ENCODE assay signal across 13 cellular contexts in the genomic region with DNA sequence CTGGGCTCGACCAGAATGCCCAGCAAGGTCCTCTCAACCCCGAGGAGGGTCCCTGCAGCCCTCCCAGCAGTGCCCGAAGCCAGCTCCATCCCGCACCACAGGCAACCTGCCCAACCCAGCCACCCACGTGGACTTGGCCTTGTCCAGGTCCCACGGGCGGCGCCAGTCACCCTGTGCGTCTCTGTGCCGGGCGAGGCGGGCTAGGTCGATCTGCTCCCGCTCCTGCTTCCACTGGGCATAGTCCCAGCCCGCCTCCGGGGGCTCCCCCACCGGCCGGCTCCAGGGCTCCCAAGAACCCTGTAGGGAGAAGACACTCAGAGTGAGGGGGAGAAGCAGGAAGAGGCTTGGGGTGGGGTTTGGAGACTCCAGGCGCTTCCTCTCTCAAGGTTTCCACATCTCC. TPM values are rescaled to one million over a fixed set of nuclear protein-coding genes. Genes with fewer than 3 reads are reported as not detected.
DNase-seq lines count a peak whose midpoint lies in the region; ATAC-seq and TF ChIP-seq lines count a peak whose summit lies in the region.
"Had no signal": no experiment of that assay in that cellular context is flagged by ENCODE, and none has a peak within 500 bp of the region (broad histone marks: within the 10 kb centered on the region; RNA-seq: fewer than 3 reads in every experiment).

No MANE protein-coding gene starts in this region.

- H3K36me3 Mint-ChIP-seq in CD8-positive, alpha-beta memory T cell = no peaks in the 10 kb centered on the region
- H3K36me3 Mint-ChIP-seq: T-cell had no signal

- H3K27me3 Mint-ChIP-seq in CD8-positive, alpha-beta memory T cell = peaks cover 2 to 4% of the 10 kb centered on the region in 2 donors
- H3K27me3 Mint-ChIP-seq: activated CD4-positive, alpha-beta memory T cell treated with anti-CD3 and anti-CD28 coated beads, Interleukin-2, amount 10 ng/mL, durations not matched to agents 7 days and 5 days; T-cell had no signal

- TF ChIP-seq POLR2A in esophagus muscularis mucosa (IDR thresholded peaks at IDR 0.05; ENCODE audit: low read depth) = no peak
- TF ChIP-seq POLR2A in gastrocnemius medialis (IDR thresholded peaks at IDR 0.05) = no peak

- ATAC-seq in gastrocnemius medialis = no peak
- no peak for ATAC-seq in GM21390 (IDR thresholded peaks at IDR 0.05; ENCODE audit: unreplicated experiment)
- ATAC-seq in HG02678 (IDR thresholded peaks at IDR 0.05; ENCODE audit: unreplicated experiment) = no peak

- H3K4me3 ChIP-seq in BLaER1 = no peak overlapping the region
- no peak overlapping the region for H3K4me3 ChIP-seq in OCI-LY7 (ENCODE audit: low read depth, low read length, poor library complexity, severe bottlenecking)
- H3K4me3 ChIP-seq in esophagus muscularis mucosa = peak overlapping the region; percentile 56 to 65 (median 64)
- no peak overlapping the region for H3K4me3 ChIP-seq in gastrocnemius medialis
- no peak overlapping the region for H3K4me3 ChIP-seq in CD8-positive, alpha-beta memory T cell (ENCODE audit: low read length)
- H3K4me3 ChIP-seq: left lung had no signal

- H3K27ac Mint-ChIP-seq in CD8-positive, alpha-beta memory T cell = no peak overlapping the region
- H3K27ac Mint-ChIP-seq: activated CD4-positive, alpha-beta memory T cell treated with anti-CD3 and anti-CD28 coated beads, Interleukin-2, amount 10 ng/mL, durations not matched to agents 7 days and 5 days; T-cell had no signal

- DNase-seq in OCI-LY7 (ENCODE audit: low spot score) (no peak), esophagus muscularis mucosa (ENCODE audit: extremely low spot score) (no peak), gastrocnemius medialis (no peak)
- no peak for DNase-seq in stimulated activated naive CD4-positive, alpha-beta T cell treated with Interleukin-2 at 50 U/mL for 16 hours (lab: John Stamatoyannopoulos, UW)
- DNase-seq in CD8-positive, alpha-beta memory T cell = no peak

- H3K36me3 ChIP-seq in BLaER1 (no peaks in the 10 kb centered on the region), OCI-LY7 (ENCODE audit: insufficient read depth, low read length) (no peaks in the 10 kb centered on the region), esophagus muscularis mucosa (peaks cover 8 to 36% (median 26%) of the 10 kb centered on the region in 4 donors), gastrocnemius medialis (peaks cover 0 to 18% of the 10 kb centered on the region in 2 donors)
- no peaks in the 10 kb centered on the region for H3K36me3 ChIP-seq in CD8-positive, alpha-beta memory T cell (ENCODE audit: insufficient read depth, low read length)

- peaks cover 4 to 12% (median 7%) of the 10 kb centered on the region in 3 donors for H3K4me1 Mint-ChIP-seq in CD8-positive, alpha-beta memory T cell

- H3K9me2 ChIP-seq in OCI-LY7 (ENCODE audit: insufficient read depth, low read length) = no peaks in the 10 kb centered on the region

- intact Hi-C loops in OCI-LY7 (cut with micrococcal nuclease; ENCODE audit: unreplicated experiment) = no loop called here
- intact Hi-C loops in esophagus muscularis mucosa (cut with DNase I) = no loop called here
- intact Hi-C loops in gastrocnemius medialis (cut with DNase I; ENCODE audit: low total_unique reads) = no loop called here

- H3K27ac ChIP-seq in BLaER1 = peak overlapping the region; percentile 39
- H3K27ac ChIP-seq in OCI-LY7 (ENCODE audit: low read depth, low read length, poor library complexity, severe bottlenecking) = no peak overlapping the region
- peak overlapping the region; percentile 96 to 98 (median 98) for H3K27ac ChIP-seq in esophagus muscularis mucosa (replicated peaks in 1 of 4)
- H3K27ac ChIP-seq in gastrocnemius medialis = peak overlapping the region; percentile 98 to 100 (median 99)
- no peak overlapping the region for H3K27ac ChIP-seq in CD8-positive, alpha-beta memory T cell (ENCODE audit: low read depth, low read length)
- H3K27ac ChIP-seq: C4-2B had no signal

- peaks cover 87% of the 10 kb centered on the region for H3K4me1 ChIP-seq in BLaER1
- H3K4me1 ChIP-seq in OCI-LY7 (ENCODE audit: insufficient read depth, low read length, poor library complexity, severe bottlenecking) = peaks cover 13% of the 10 kb centered on the region
- H3K4me1 ChIP-seq in esophagus muscularis mucosa = peaks cover 90 to 100% (median 98%) of the 10 kb centered on the region in 4 donors
- peaks cover 68 to 85% of the 10 kb centered on the region in 2 donors for H3K4me1 ChIP-seq in gastrocnemius medialis
- peaks cover 23% of the 10 kb centered on the region for H3K4me1 ChIP-seq in CD8-positive, alpha-beta memory T cell (ENCODE audit: insufficient read depth, low read length)

- peak overlapping the region; percentile 46 for H3K9ac ChIP-seq in BLaER1

- BruUV-seq in OCI-LY7 (replicated peaks; lab: Mats Ljungman, UMichigan) = no TSS peak

- H3K4me3 Mint-ChIP-seq in CD8-positive, alpha-beta memory T cell = no peak overlapping the region
- H3K4me3 Mint-ChIP-seq: activated CD4-positive, alpha-beta memory T cell treated with anti-CD3 and anti-CD28 coated beads, Interleukin-2, amount 10 ng/mL, durations not matched to agents 7 days and 5 days had no signal

- H3K9me3 Mint-ChIP-seq in CD8-positive, alpha-beta memory T cell = peaks cover 0 to 1% (median 0%) of the 10 kb centered on the region in 5 donors
- H3K9me3 Mint-ChIP-seq: activated CD4-positive, alpha-beta memory T cell treated with anti-CD3 and anti-CD28 coated beads, Interleukin-2, amount 10 ng/mL, durations not matched to agents 7 days and 5 days; T-cell had no signal

- CTCF ChIA-PET in OCI-LY7 (lab: Charles Lee; ENCODE audit: unreplicated experiment) = interaction anchor here (0.7 to 1.6 kb wide), 7 partner anchors 9 to 58 kb away, joined by 3 to 5 read pairs (median 4); a partner anchor contains a TSS
- CTCF ChIA-PET in CD8-positive, alpha-beta memory T cell (lab: Charles Lee) = interaction anchor here (0.7 to 12.4 kb wide), 29 partner anchors 9 to 241 kb away, joined by 3 to 268 read pairs (median 6); a partner anchor contains a TSS

- in situ Hi-C loops in gastrocnemius medialis (cut with MboI; ENCODE audit: low sequenced_read_pairs in 4 of 4) = no loop called here

- WGBS in esophagus muscularis mucosa = 56% methylated on average over 7 of the region's 19 CpGs

- no peaks in the 10 kb centered on the region for H3K79me2 ChIP-seq in OCI-LY7 (ENCODE audit: insufficient read depth, low read depth, low read length)

- POLR2A ChIA-PET in OCI-LY7 (lab: Charles Lee) = interaction anchor here (0.5 to 1.3 kb wide), 3 partner anchors 10 to 149 kb away, joined by 3 to 5 read pairs (median 3); a partner anchor contains a TSS
- POLR2A ChIA-PET in CD8-positive, alpha-beta memory T cell (lab: Charles Lee) = interaction anchor here (1.2 to 1.5 kb wide), 3 partner anchors 15 to 29 kb away, joined by 3 to 8 read pairs (median 5); a partner anchor contains a TSS

- no peaks in the 10 kb centered on the region for H3K9me3 ChIP-seq in BLaER1
- no peaks in the 10 kb centered on the region for H3K9me3 ChIP-seq in OCI-LY7 (ENCODE audit: low read length)
- no peaks in the 10 kb centered on the region for H3K9me3 ChIP-seq in esophagus muscularis mucosa
- no peaks in the 10 kb centered on the region for H3K9me3 ChIP-seq in gastrocnemius medialis
- H3K9me3 ChIP-seq in CD8-positive, alpha-beta memory T cell (ENCODE audit: low read length) = no peaks in the 10 kb centered on the region
- H3K9me3 ChIP-seq: left lung had no signal

- TF ChIP-seq EP300 in esophagus muscularis mucosa (IDR thresholded peaks at IDR 0.05) = no peak

- peak overlapping the region; percentile 72 for H2AFZ ChIP-seq in OCI-LY7 (ENCODE audit: low read length)

- H3K27me3 ChIP-seq in BLaER1 = no peaks in the 10 kb centered on the region
- no peaks in the 10 kb centered on the region for H3K27me3 ChIP-seq in esophagus muscularis mucosa
- no peaks in the 10 kb centered on the region for H3K27me3 ChIP-seq in gastrocnemius medialis
- no peaks in the 10 kb centered on the region for H3K27me3 ChIP-seq in CD8-positive, alpha-beta memory T cell (ENCODE audit: insufficient read depth, low read length, poor library complexity, severe bottlenecking)
- H3K27me3 ChIP-seq: left lung had no signal

- TF ChIP-seq CTCF in OCI-LY7 (conservative IDR thresholded peaks at IDR 0.05; ENCODE audit: low read length) (no peak), esophagus muscularis mucosa (IDR thresholded peaks at IDR 0.05) (no peak), gastrocnemius medialis (IDR thresholded peaks at IDR 0.05 in 4 of 5, conservative IDR thresholded peaks at IDR 0.05 in 1 of 5) (no peak)

- H3K4me2 ChIP-seq in BLaER1 = peak overlapping the region; percentile 97
- peak overlapping the region; percentile 35; the same call in 1 of the 2 replicates for H3K4me2 ChIP-seq in OCI-LY7 (ENCODE audit: low read length)

- H4K20me1 ChIP-seq in BLaER1 (no peaks in the 10 kb centered on the region), OCI-LY7 (ENCODE audit: insufficient read depth, low read length) (no peaks in the 10 kb centered on the region)

RNA-seq across cellular contexts. Expression of a gene that starts 3.1 kb away (rescaled TPM):
- 0.15 TPM in 1 of 2 replicates, not detected in the other for total RNA-seq in OCI-LY7 (2014; rRNA removed; shearing (Covaris generic))
- total RNA-seq in OCI-LY7 (2022) (1.4 TPM in 2 replicates), esophagus muscularis mucosa (10 to 100 TPM; 22.9 to 82.6 (median 56.3) TPM), gastrocnemius medialis (10 to 100 TPM; 14.4 to 55.1 (median 20.5) TPM)
- total RNA-seq in CD8-positive, alpha-beta memory T cell = under 1 TPM; 0.39 to 0.47 TPM
- 0.08 TPM for polyA plus RNA-seq in CD8-positive, alpha-beta memory T cell

RNA-seq across cellular contexts. Expression of a gene that starts 13.2 kb away (rescaled TPM):
- not detected in 2 replicates for total RNA-seq in OCI-LY7 (2014; rRNA removed; shearing (Covaris generic))
- not detected in 2 replicates for total RNA-seq in OCI-LY7 (2022)
- 1 to 10 TPM in 1 of 4 donors, not detected in 3; 1.8 TPM for total RNA-seq in esophagus muscularis mucosa
- 10 to 100 TPM in 1 of 4 donors, not detected in 3; 12.1 TPM for total RNA-seq in gastrocnemius medialis
- total RNA-seq in CD8-positive, alpha-beta memory T cell = not detected
- polyA plus RNA-seq in CD8-positive, alpha-beta memory T cell = not detected
- total RNA-seq: activated CD4-positive, alpha-beta memory T cell treated with anti-CD3 and anti-CD28 coated beads, Interleukin-2, amount 10 ng/mL, durations not matched to agents 7 days and 5 days; left lung; renal cortical epithelial cell had no signal

RNA-seq across cellular contexts. Expression of a gene that starts 14.1 kb away (rescaled TPM):
- total RNA-seq in OCI-LY7 (2014; rRNA removed; shearing (Covaris generic)) = 1.1 and 3.3 TPM in 2 replicates
- 4.4 and 5.3 TPM in 2 replicates for total RNA-seq in OCI-LY7 (2022)
- 10 to 100 TPM; 39.0 to 41.3 (median 40.7) TPM for total RNA-seq in esophagus muscularis mucosa
- 10 to 100 TPM; 17.2 to 28.1 (median 17.7) TPM for total RNA-seq in gastrocnemius medialis
- total RNA-seq in CD8-positive, alpha-beta memory T cell = 10 to 100 TPM; 13.5 to 15.3 TPM
- 2.7 TPM for polyA plus RNA-seq in CD8-positive, alpha-beta memory T cell

RNA-seq across cellular contexts. Expression of a gene that starts 20.4 kb away (rescaled TPM):
- 0.03 and 0.08 TPM in 2 replicates for total RNA-seq in OCI-LY7 (2014; rRNA removed; shearing (Covaris generic))
- total RNA-seq in OCI-LY7 (2022) (0.25 and 0.26 TPM in 2 replicates), esophagus muscularis mucosa (under 1 TPM; 0.13 to 0.42 (median 0.26) TPM), gastrocnemius medialis (under 1 TPM; 0.02 to 0.12 (median 0.06) TPM)
- total RNA-seq in CD8-positive, alpha-beta memory T cell = 1 to 10 TPM in 1 of 2 experiments, under 1 TPM in 1; 0.18 to 1.1 TPM
- 1.1 TPM for polyA plus RNA-seq in CD8-positive, alpha-beta memory T cell

RNA-seq across cellular contexts. Expression of a gene that starts 29.9 kb away (rescaled TPM):
- not detected in 2 replicates for total RNA-seq in OCI-LY7 (2014; rRNA removed; shearing (Covaris generic))
- total RNA-seq in OCI-LY7 (2022) (9.2 and 9.6 TPM in 2 replicates), esophagus muscularis mucosa (10 to 100 TPM in 1 of 4 donors, 1 to 10 TPM in 3; 5.8 to 13.3 (median 9.7) TPM), gastrocnemius medialis (1 to 10 TPM in 2 of 4 donors, under 1 TPM in 1, not detected in 1; 0.72 to 2.0 (median 1.4) TPM)
- 10 to 100 TPM; 57.3 to 57.7 TPM for total RNA-seq in CD8-positive, alpha-beta memory T cell
- 34.8 TPM for polyA plus RNA-seq in CD8-positive, alpha-beta memory T cell
- total RNA-seq: renal cortical epithelial cell had no signal

Comparison
In these comparisons a context has a peak if more than half of its experiments do, and no peak if none do; other contexts are left out.
1. H3K27ac ChIP-seq: peak in BLaER1 (single experiment), esophagus muscularis mucosa (4 of 4) and gastrocnemius medialis (4 of 4); none in OCI-LY7 (single experiment) and CD8-positive, alpha-beta memory T cell (single experiment).
2. H3K4me3 ChIP-seq: peak in esophagus muscularis mucosa (4 of 4); none in BLaER1 (single experiment), OCI-LY7 (single experiment), gastrocnemius medialis (0 of 4) and CD8-positive, alpha-beta memory T cell (single experiment).
3. RNA of a gene that starts 3.1 kb away (total RNA-seq): 22.9 to 82.6 TPM in esophagus muscularis mucosa and 14.4 to 55.1 TPM in gastrocnemius medialis; 0.15 to 1.4 TPM in OCI-LY7 and 0.39 to 0.47 TPM in CD8-positive, alpha-beta memory T cell; every median in the first group is over 4 times any median in the second.